ENCODE assay signal across 8 cellular contexts in the genomic region with DNA sequence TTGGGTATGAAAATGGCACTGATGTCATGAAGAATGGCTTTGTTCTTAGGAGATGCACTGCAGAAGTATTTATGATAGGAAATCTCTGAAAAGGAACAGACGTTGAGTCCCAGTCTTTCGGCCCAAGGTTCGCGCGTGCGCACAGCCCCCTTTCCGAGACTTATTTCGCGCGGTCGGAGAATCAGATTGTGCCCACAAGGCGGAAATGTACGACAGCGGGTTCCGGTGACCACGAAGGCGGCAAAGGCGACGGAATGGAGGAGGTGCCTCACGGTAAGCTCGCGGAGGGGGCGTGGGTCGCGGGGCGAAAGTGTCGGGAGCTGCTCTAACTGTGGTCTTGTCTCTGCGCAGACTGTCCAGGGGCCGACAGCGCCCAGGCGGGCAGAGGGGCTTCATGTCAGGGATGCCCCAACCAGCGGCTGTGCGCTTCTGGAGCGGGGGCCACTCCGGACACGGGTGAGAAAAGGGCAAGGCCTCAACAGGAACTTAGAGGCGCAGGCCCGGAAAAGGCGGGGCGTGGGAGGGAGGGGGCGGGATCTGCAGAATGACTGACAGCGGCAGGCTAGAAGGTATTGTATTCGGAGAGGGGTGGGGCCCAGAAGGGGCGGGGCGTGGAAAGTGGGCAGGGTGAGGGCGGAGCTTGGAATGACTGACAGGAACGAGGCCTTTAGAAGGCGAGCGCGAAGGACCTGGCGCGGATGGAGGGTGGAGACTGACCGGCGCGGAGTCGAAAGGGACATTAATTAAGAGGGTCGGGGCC. TPM values are rescaled to one million over a fixed set of nuclear protein-coding genes. Genes with fewer than 3 reads are reported as not detected.
DNase-seq lines count a peak whose midpoint lies in the region; ATAC-seq and TF ChIP-seq lines count a peak whose summit lies in the region.

A gene (plus strand): TSS at position 233 of the 760 bp plus-strand sequence. CDS start 22 bp downstream, at position 255.

- in situ Hi-C loops in ACHN (cut with HindIII; ENCODE audit: low pct_ligation_motif_present, low pct_unique_long_range_greater_than_20kb, low sequenced_read_pairs): loop anchor here (25.0 kb wide), 2 partner anchors 194 to 231 kb away; a partner anchor contains a TSS

- no peaks in the 10 kb centered on the region for H3K27me3 Mint-ChIP-seq in WTC11 (ENCODE audit: low read depth)

- no peaks in the 10 kb centered on the region for H3K9me3 Mint-ChIP-seq in WTC11

- peaks cover 4% of the 10 kb centered on the region; the same call in 1 of the 2 replicates for H3K36me3 Mint-ChIP-seq in WTC11

- DNase-seq in ACHN (peak; percentile 98), NCI-H2227 treated with DMSO at 0.1 percent for 48 hours (lab: John Stamatoyannopoulos, UW) (peak; percentile 97), WTC11 (ENCODE audit: low spot score) (peak; percentile 99), cardiac fibroblast (ENCODE audit: low read depth in 2 of 2) (peak; percentile 99), iPS-NIHi7 (ENCODE audit: extremely low spot score) (peak; percentile 99), smooth muscle cell of the brain vasculature (ENCODE audit: low read depth, low spot score) (peak; percentile 99)

- CTCF ChIA-PET in WTC11 (lab: Charles Lee): interaction anchor here (0.6 to 3.1 kb wide), 12 partner anchors 165 to 561 kb away, joined by 3 to 35 read pairs (median 4); a partner anchor contains a TSS

- H3K27ac Mint-ChIP-seq in WTC11: peak within 1 kb of the TSS; percentile 97

- ATAC-seq in GM18873 (IDR thresholded peaks at IDR 0.05; ENCODE audit: low FRiP score, unreplicated experiment): peak; percentile 67
- peak; percentile 77 for ATAC-seq in HG03139 (IDR thresholded peaks at IDR 0.05; ENCODE audit: unreplicated experiment)
- peak; percentile 96 for ATAC-seq in WTC11

- peak within 1 kb of the TSS; percentile 88 for H3K4me3 Mint-ChIP-seq in WTC11

- POLR2A ChIA-PET in WTC11 (lab: Charles Lee): interaction anchor here (0.6 to 1.0 kb wide), 2 partner anchors 74 to 173 kb away, joined by 3 to 5 read pairs; no protein-coding TSS in a partner anchor

- H3K4me3 ChIP-seq in cardiac fibroblast (replicated peaks in 1 of 2; ENCODE audit: low read depth in 2 of 2, low read length in 2 of 2): peak within 1 kb of the TSS; percentile 63 to 73

- TF ChIP-seq CTCF in WTC11 (IDR thresholded peaks at IDR 0.05) (no peak), cardiac fibroblast (IDR thresholded peaks at IDR 0.05; ENCODE audit: low read depth, low read length) (no peak)

- H3K4me1 Mint-ChIP-seq in WTC11: peaks cover 11% of the 10 kb centered on the region

TF ChIP-seq in WTC11, 78 proteins besides CTCF, POLR2A, EP300 and RAD21 (continues in another document):
- TF ChIP-seq, protein P1, sequence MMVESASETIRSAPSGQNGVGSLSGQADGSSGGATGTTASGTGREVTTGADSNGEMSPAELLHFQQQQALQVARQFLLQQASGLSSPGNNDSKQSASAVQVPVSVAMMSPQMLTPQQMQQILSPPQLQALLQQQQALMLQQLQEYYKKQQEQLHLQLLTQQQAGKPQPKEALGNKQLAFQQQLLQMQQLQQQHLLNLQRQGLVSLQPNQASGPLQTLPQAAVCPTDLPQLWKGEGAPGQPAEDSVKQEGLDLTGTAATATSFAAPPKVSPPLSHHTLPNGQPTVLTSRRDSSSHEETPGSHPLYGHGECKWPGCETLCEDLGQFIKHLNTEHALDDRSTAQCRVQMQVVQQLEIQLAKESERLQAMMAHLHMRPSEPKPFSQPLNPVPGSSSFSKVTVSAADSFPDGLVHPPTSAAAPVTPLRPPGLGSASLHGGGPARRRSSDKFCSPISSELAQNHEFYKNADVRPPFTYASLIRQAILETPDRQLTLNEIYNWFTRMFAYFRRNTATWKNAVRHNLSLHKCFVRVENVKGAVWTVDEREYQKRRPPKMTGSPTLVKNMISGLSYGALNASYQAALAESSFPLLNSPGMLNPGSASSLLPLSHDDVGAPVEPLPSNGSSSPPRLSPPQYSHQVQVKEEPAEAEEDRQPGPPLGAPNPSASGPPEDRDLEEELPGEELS (CRISPR knock-in tag; IDR thresholded peaks at IDR 0.05): peak; percentile 54; the same call in 1 of the 2 replicates
- peak; percentile 80 for TF ChIP-seq FOXP1 (CRISPR knock-in tag; IDR thresholded peaks at IDR 0.05; ENCODE audit: borderline replicate concordance)
- TF ChIP-seq, protein P2, sequence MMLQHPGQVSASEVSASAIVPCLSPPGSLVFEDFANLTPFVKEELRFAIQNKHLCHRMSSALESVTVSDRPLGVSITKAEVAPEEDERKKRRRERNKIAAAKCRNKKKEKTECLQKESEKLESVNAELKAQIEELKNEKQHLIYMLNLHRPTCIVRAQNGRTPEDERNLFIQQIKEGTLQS (CRISPR knock-in tag; conservative IDR thresholded peaks at IDR 0.05): no peak
- TF ChIP-seq CREB1 (CRISPR knock-in tag; IDR thresholded peaks at IDR 0.05): no peak
- TF ChIP-seq EMX1 (CRISPR knock-in tag; IDR thresholded peaks at IDR 0.05): no peak
- TF ChIP-seq OVOL2 (CRISPR knock-in tag; IDR thresholded peaks at IDR 0.05; ENCODE audit: borderline replicate concordance): no peak
- no peak for TF ChIP-seq ZNF219 (CRISPR knock-in tag; IDR thresholded peaks at IDR 0.05; ENCODE audit: borderline replicate concordance)
- no peak for TF ChIP-seq FOXJ3 (CRISPR knock-in tag; IDR thresholded peaks at IDR 0.05; ENCODE audit: borderline replicate concordance)
- TF ChIP-seq GABPB1 (CRISPR knock-in tag; IDR thresholded peaks at IDR 0.05): peak; percentile 92
- TF ChIP-seq MXD4 (CRISPR knock-in tag; IDR thresholded peaks at IDR 0.05; ENCODE audit: borderline replicate concordance): no peak
- TF ChIP-seq, protein P3, sequence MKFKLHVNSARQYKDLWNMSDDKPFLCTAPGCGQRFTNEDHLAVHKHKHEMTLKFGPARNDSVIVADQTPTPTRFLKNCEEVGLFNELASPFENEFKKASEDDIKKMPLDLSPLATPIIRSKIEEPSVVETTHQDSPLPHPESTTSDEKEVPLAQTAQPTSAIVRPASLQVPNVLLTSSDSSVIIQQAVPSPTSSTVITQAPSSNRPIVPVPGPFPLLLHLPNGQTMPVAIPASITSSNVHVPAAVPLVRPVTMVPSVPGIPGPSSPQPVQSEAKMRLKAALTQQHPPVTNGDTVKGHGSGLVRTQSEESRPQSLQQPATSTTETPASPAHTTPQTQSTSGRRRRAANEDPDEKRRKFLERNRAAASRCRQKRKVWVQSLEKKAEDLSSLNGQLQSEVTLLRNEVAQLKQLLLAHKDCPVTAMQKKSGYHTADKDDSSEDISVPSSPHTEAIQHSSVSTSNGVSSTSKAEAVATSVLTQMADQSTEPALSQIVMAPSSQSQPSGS (CRISPR knock-in tag; IDR thresholded peaks at IDR 0.05; ENCODE audit: borderline replicate concordance, low read depth): no peak
- TF ChIP-seq, protein P4, sequence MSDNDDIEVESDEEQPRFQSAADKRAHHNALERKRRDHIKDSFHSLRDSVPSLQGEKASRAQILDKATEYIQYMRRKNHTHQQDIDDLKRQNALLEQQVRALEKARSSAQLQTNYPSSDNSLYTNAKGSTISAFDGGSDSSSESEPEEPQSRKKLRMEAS (CRISPR knock-in tag; IDR thresholded peaks at IDR 0.05): peak; percentile 85
- TF ChIP-seq SP1 (CRISPR knock-in tag; conservative IDR thresholded peaks at IDR 0.05): peak; percentile 75
- no peak for TF ChIP-seq RORB (CRISPR knock-in tag; IDR thresholded peaks at IDR 0.05)
- TF ChIP-seq, protein P5, sequence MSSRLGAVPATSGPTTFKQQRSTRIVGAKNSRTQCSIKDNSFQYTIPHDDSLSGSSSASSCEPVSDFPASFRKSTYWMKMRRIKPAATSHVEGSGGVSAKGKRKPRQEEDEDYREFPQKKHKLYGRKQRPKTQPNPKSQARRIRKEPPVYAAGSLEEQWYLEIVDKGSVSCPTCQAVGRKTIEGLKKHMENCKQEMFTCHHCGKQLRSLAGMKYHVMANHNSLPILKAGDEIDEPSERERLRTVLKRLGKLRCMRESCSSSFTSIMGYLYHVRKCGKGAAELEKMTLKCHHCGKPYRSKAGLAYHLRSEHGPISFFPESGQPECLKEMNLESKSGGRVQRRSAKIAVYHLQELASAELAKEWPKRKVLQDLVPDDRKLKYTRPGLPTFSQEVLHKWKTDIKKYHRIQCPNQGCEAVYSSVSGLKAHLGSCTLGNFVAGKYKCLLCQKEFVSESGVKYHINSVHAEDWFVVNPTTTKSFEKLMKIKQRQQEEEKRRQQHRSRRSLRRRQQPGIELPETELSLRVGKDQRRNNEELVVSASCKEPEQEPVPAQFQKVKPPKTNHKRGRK (CRISPR knock-in tag; IDR thresholded peaks at IDR 0.05; ENCODE audit: borderline replicate concordance): no peak
- peak; percentile 49; the same call in 1 of the 2 replicates for TF ChIP-seq CREM (CRISPR knock-in tag; IDR thresholded peaks at IDR 0.05)
- 0 out of 2 replicates have a peak, but pooled peaks have one; percentile 43 for TF ChIP-seq FOXK1 (CRISPR knock-in tag; IDR thresholded peaks at IDR 0.05)
- no peak for TF ChIP-seq ATF1 (CRISPR knock-in tag; IDR thresholded peaks at IDR 0.05)
- TF ChIP-seq NFATC4 (CRISPR knock-in tag; IDR thresholded peaks at IDR 0.05): no peak
- TF ChIP-seq HMGA2 (CRISPR knock-in tag; IDR thresholded peaks at IDR 0.05): 0 out of 2 replicates have a peak, but pooled peaks have one; percentile 10
- TF ChIP-seq MYBL2 (CRISPR knock-in tag; IDR thresholded peaks at IDR 0.05): peak; percentile 60; the same call in 1 of the 2 replicates

RNA-seq across cellular contexts. Expression of the gene that starts here (rescaled TPM):
- 23.5 to 25.4 TPM (median 25.4 TPM) in 3 replicates for total RNA-seq in WTC11 (2021)

Comparison
In these comparisons a context has a peak if more than half of its experiments do, and no peak if none do; other contexts are left out.
1. Peak in every context shown above with its lines: DNase-seq, ATAC-seq and H3K4me3 ChIP-seq.